Comparison of ENCODE assay signal across 21 cellular contexts in the genomic region with DNA sequence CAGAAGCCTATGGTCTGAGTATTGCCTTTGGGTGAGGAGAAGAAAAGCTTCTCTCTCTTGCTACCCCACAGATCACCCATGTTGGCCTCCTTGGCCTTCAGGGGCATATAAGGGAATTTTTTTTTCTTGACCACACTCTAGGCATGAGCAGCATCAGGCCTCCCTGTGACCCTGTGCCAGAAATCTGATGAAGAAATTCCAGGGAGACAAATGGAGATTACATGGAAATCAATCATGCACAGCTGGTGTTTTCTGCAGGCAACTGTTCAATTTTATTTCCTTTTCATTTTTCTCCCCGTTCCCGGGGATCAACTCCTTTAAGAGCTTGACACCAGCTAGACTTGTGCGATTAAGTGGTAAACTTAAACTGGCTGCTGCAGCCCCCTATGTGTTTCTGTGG.
"Had no signal": no experiment of that assay in that cellular context is flagged by ENCODE, and none has a peak within 500 bp of the region (broad histone marks: within the 10 kb centered on the region; RNA-seq: fewer than 3 reads in every experiment).

No MANE protein-coding gene starts in this region.

- H3K9me3 ChIP-seq: heart right ventricle, ovary, psoas muscle, right lobe of liver, suprapubic skin, transverse colon, vagina had no signal

- H3K4me1 ChIP-seq: psoas muscle, right lobe of liver, suprapubic skin, vagina had no signal

- H3K4me3 ChIP-seq: heart right ventricle, ovary, psoas muscle, right lobe of liver, smooth muscle cell, suprapubic skin, transverse colon, vagina had no signal

- H3K27me3 ChIP-seq: heart right ventricle, ovary, right lobe of liver, suprapubic skin, transverse colon, vagina had no signal

- DNase-seq: activated CD4-positive, alpha-beta T cell treated with anti-CD3 and anti-CD28 coated beads, Interleukin-2, amount 10 ng/mL, durations not matched to agents 7 days and 5 days; activated CD4-positive, CD25-positive, alpha-beta regulatory T cell; activated CD8-positive, alpha-beta memory T cell treated with anti-CD3 and anti-CD28 coated beads for 24 hours; activated CD8-positive, alpha-beta memory T cell treated with anti-CD3 and anti-CD28 coated beads, Interleukin-2, amount 50 U/mL, for 48 hours; activated effector memory CD4-positive, alpha-beta T cell treated with Interleukin-2 at 50 U/mL for 16 hours; activated T-cell treated with anti-CD3 and anti-CD28 coated beads, Interleukin-2, amount 50 U/mL, for 48 hours; effector CD4-positive, alpha-beta T cell; foreskin melanocyte; heart right ventricle; naive thymus-derived CD4-positive, alpha-beta T cell; ovary; psoas muscle; right lobe of liver; stimulated activated CD4-positive, alpha-beta T cell treated with anti-CD3 and anti-CD28 coated beads, Interleukin-4, amount 100 ng/mL, for 1 hour; stimulated activated naive CD8-positive, alpha-beta T cell treated with anti-CD3 and anti-CD28 coated beads, Interleukin-15, amount 100 ng/mL, for 72 hours; T1000; transverse colon had no signal

- H3K27ac ChIP-seq: heart right ventricle, ovary, psoas muscle, right lobe of liver, suprapubic skin, transverse colon, vagina had no signal

- H3K36me3 ChIP-seq: heart right ventricle, ovary, right lobe of liver, suprapubic skin, transverse colon, vagina had no signal

- ATAC-seq: esophagus mucosa; naive thymus-derived CD4-positive, alpha-beta T cell; psoas muscle; right lobe of liver; stimulated activated naive CD8-positive, alpha-beta T cell treated with anti-CD3 and anti-CD28 coated beads, Interleukin-15, amount 100 ng/mL, for 72 hours had no signal
